8 cellular contexts compared by ENCODE assay signal in genomic region chr12:12736759-12737676, GRCh38. TPM values are rescaled to one million over a fixed set of nuclear protein-coding genes. Genes with fewer than 3 reads are reported as not detected.
DNase-seq lines count a peak whose midpoint lies in the region; ATAC-seq, FAIRE-seq and TF ChIP-seq lines count a peak whose summit lies in the region.

No MANE protein-coding gene starts in this region.

- TF ChIP-seq RAD21 in SK-N-SH (IDR thresholded peaks at IDR 0.05; ENCODE audit: low read length) = peak; percentile 64

- H3K9me2 ChIP-seq in SK-N-SH = no peaks in the 10 kb centered on the region

- 66% methylated on average over 8 of the region's 9 CpGs for WGBS in SK-N-SH (ENCODE audit: low lambda C conversion rate)

- ATAC-seq in GM19372 (IDR thresholded peaks at IDR 0.05; ENCODE audit: low read depth, unreplicated experiment) = peak; percentile 74
- ATAC-seq in HG03442 (IDR thresholded peaks at IDR 0.05; ENCODE audit: unreplicated experiment) = peak; percentile 82
- peak; percentile 90 to 92 for ATAC-seq in stimulated activated naive B cell treated with anti-CD40 and anti-IgM and Interleukin-4, amounts not matched to agents 10 μg/mL and 1 μg/mL and 100 μg/mL, for 72 hours (replicated peaks)

- H3K36me3 Mint-ChIP-seq in MCF 10A (ENCODE audit: insufficient read depth, unreplicated experiment) = no peaks in the 10 kb centered on the region
- no peaks in the 10 kb centered on the region for H3K36me3 Mint-ChIP-seq in stimulated activated naive B cell treated with anti-CD40 and anti-IgM and Interleukin-4, amounts not matched to agents 10 μg/mL and 1 μg/mL and 100 μg/mL, for 72 hours

- no peaks in the 10 kb centered on the region for H3K27me3 Mint-ChIP-seq in MCF 10A (ENCODE audit: insufficient read depth, unreplicated experiment)
- H3K27me3 Mint-ChIP-seq in stimulated activated naive B cell treated with anti-CD40 and anti-IgM and Interleukin-4, amounts not matched to agents 10 μg/mL and 1 μg/mL and 100 μg/mL, for 72 hours = no peaks in the 10 kb centered on the region

- H3K4me1 Mint-ChIP-seq in MCF 10A (ENCODE audit: insufficient read depth, unreplicated experiment) = peaks cover 24% of the 10 kb centered on the region
- peaks cover 13 to 21% of the 10 kb centered on the region in 2 donors for H3K4me1 Mint-ChIP-seq in stimulated activated naive B cell treated with anti-CD40 and anti-IgM and Interleukin-4, amounts not matched to agents 10 μg/mL and 1 μg/mL and 100 μg/mL, for 72 hours

- H3K27me3 ChIP-seq in SK-N-SH (ENCODE audit: insufficient read depth) (no peaks in the 10 kb centered on the region), kidney epithelial cell (ENCODE audit: control insufficient read depth, insufficient read depth, low read length) (no peaks in the 10 kb centered on the region)

- H4K20me1 ChIP-seq in SK-N-SH (ENCODE audit: insufficient read depth) = no peaks in the 10 kb centered on the region

- POLR2A ChIA-PET in SK-N-SH (lab: Yijun Ruan, JAX) = interaction anchor here (2.0 kb wide), 1 partner anchor 11 kb away, joined by 13 read pairs; no protein-coding TSS in a partner anchor
- POLR2A ChIA-PET in MCF 10A (lab: Yijun Ruan, JAX) = interaction anchor here (0.6 to 5.8 kb wide), 11 partner anchors 13 to 365 kb away, joined by 3 to 122 read pairs (median 4); partner anchors contain the start of gene CDKN1B

- intact Hi-C loops in MCF 10A (cut with micrococcal nuclease) = loop anchor here (1.0 kb wide), 1 partner anchor 361 kb away; no protein-coding TSS in a partner anchor

- no TSS peak for BruUV-seq in MCF 10A (replicated peaks; lab: Mats Ljungman, UMichigan)

- H2AFZ ChIP-seq in SK-N-SH (ENCODE audit: low read depth) = peak overlapping the region; percentile 61

- no peak overlapping the region; a peak in 1 of 4 replicates for H3K4me3 ChIP-seq in SK-N-SH (ENCODE audit: low read depth in 2 of 2, low read length in 1 of 2)
- H3K4me3 ChIP-seq in kidney epithelial cell (ENCODE audit: low read depth, low read length) = no peak overlapping the region

- no peak overlapping the region; the same call in 1 of the 2 replicates for H3K9ac ChIP-seq in SK-N-SH

- peaks cover 0 to 4% of the 10 kb centered on the region in 2 experiments; a peak in 2 of 4 replicates for H3K4me1 ChIP-seq in SK-N-SH (ENCODE audit: control insufficient read depth in 1 of 2, insufficient read depth in 2 of 2, low read depth in 1 of 2, low read length in 1 of 2)

- H3K27ac ChIP-seq in SK-N-SH (ENCODE audit: low read depth in 2 of 2, low read length in 1 of 2) = peak overlapping the region in 1 of 2 experiments; percentile 41; a peak in 2 of 4 replicates

- DNase-seq in D721Med (ENCODE audit: insufficient read length, low spot score) (no peak), SK-N-SH (peak; percentile 73), MCF 10A (ENCODE audit: unreplicated experiment) (peak; percentile 55), kidney epithelial cell (ENCODE audit: low read depth) (no peak), mesenteric fat pad (ENCODE audit: low spot score) (no peak)
- DNase-seq in stimulated activated naive B cell treated with anti-CD40 and anti-IgM and Interleukin-4, amounts not matched to agents 10 μg/mL and 1 μg/mL and 100 μg/mL, for 72 hours = no peak

- H3K79me2 ChIP-seq in SK-N-SH (ENCODE audit: insufficient read depth) = peaks cover 69% of the 10 kb centered on the region

- TF ChIP-seq CTCF in D721Med (IDR thresholded peaks at IDR 0.05; ENCODE audit: insufficient read depth, missing control alignments) = peak; percentile 49
- peak; percentile 78 for TF ChIP-seq CTCF in SK-N-SH (IDR thresholded peaks at IDR 0.05)
- peak; percentile 52 for TF ChIP-seq CTCF in MCF 10A (IDR thresholded peaks at IDR 0.05; ENCODE audit: unreplicated experiment)
- peak; percentile 54 for TF ChIP-seq CTCF in kidney epithelial cell (IDR thresholded peaks at IDR 0.05; ENCODE audit: insufficient read depth, low read length, poor library complexity, severe bottlenecking)

- H3F3A ChIP-seq in SK-N-SH (replicated peaks; ENCODE audit: insufficient read depth) = peaks cover 12% of the 10 kb centered on the region

- H3K9me3 ChIP-seq in SK-N-SH = no peaks in the 10 kb centered on the region

- H3K27ac Mint-ChIP-seq in MCF 10A (ENCODE audit: low read depth, unreplicated experiment) = peak overlapping the region; percentile 71
- H3K27ac Mint-ChIP-seq in stimulated activated naive B cell treated with anti-CD40 and anti-IgM and Interleukin-4, amounts not matched to agents 10 μg/mL and 1 μg/mL and 100 μg/mL, for 72 hours = no peak overlapping the region

- FAIRE-seq in D721Med (lab: Jason Lieb, UNC) = no peak

- CTCF ChIA-PET in SK-N-SH (lab: Yijun Ruan, JAX) = interaction anchor here (0.5 to 2.8 kb wide), 48 partner anchors 10 to 1527 kb away, joined by 3 to 39 read pairs (median 4); partner anchors contain the start of genes BORCS5, CDKN1B and MANSC1
- CTCF ChIA-PET in MCF 10A (lab: Yijun Ruan, JAX) = interaction anchor here (0.5 to 3.5 kb wide), 59 partner anchors 9 to 1664 kb away, joined by 3 to 42 read pairs (median 4); partner anchors contain the start of gene BORCS5

- no peaks in the 10 kb centered on the region for H3K9me3 Mint-ChIP-seq in MCF 10A (ENCODE audit: unreplicated experiment)
- H3K9me3 Mint-ChIP-seq in stimulated activated naive B cell treated with anti-CD40 and anti-IgM and Interleukin-4, amounts not matched to agents 10 μg/mL and 1 μg/mL and 100 μg/mL, for 72 hours = no peaks in the 10 kb centered on the region

- H3K4me2 ChIP-seq in SK-N-SH = no peak overlapping the region

- TF ChIP-seq EP300 in SK-N-SH (IDR thresholded peaks at IDR 0.05; ENCODE audit: borderline replicate concordance in 1 of 2, low read depth in 1 of 2, low read length in 1 of 2) = no peak

- no peak overlapping the region for H3K4me3 Mint-ChIP-seq in MCF 10A (ENCODE audit: unreplicated experiment)
- H3K4me3 Mint-ChIP-seq in stimulated activated naive B cell treated with anti-CD40 and anti-IgM and Interleukin-4, amounts not matched to agents 10 μg/mL and 1 μg/mL and 100 μg/mL, for 72 hours = peak overlapping the region; percentile 36 to 70

- H3K36me3 ChIP-seq in SK-N-SH (replicated peaks in 1 of 2; ENCODE audit: control insufficient read depth in 1 of 2, insufficient read depth in 2 of 2, low read length in 1 of 2) (peaks cover 0 to 2% of the 10 kb centered on the region in 2 experiments), kidney epithelial cell (ENCODE audit: control insufficient read depth, insufficient read depth, low read length) (no peaks in the 10 kb centered on the region)

TF ChIP-seq in SK-N-SH, 30 proteins besides CTCF, POLR2A, EP300 and RAD21:
- peak; percentile 36 for TF ChIP-seq SMC3 (IDR thresholded peaks at IDR 0.05; ENCODE audit: low read depth, low read length)
- TF ChIP-seq ELF1 (IDR thresholded peaks at IDR 0.05) = no peak
- no peak for TF ChIP-seq CHD2 (IDR thresholded peaks at IDR 0.05; ENCODE audit: low read length, partially characterized antibody)
TF ChIP-seq in SK-N-SH: peak in this region for 1.

RNA-seq across cellular contexts. Expression of gene CDKN1B, which starts 19.9 kb away (rescaled TPM):
- 6.8 and 9.2 TPM in 2 replicates for polyA plus RNA-seq in SK-N-SH (2012; rRNA removed)
- 6.9 and 8.8 TPM in 2 replicates for polyA plus RNA-seq in SK-N-SH (2012; cell fraction: cytosol; rRNA removed)
- 7.4 and 8.4 TPM in 2 replicates for polyA plus RNA-seq in SK-N-SH (2012; cell fraction: nucleus; rRNA removed)
- total RNA-seq in MCF 10A (2022) = 33.9 and 41.6 TPM in 2 replicates
- total RNA-seq in kidney epithelial cell = 25.5 and 26.5 TPM in 2 replicates
- total RNA-seq in mesenteric fat pad = 28.9 TPM

RNA-seq across cellular contexts. Expression of gene GPR19, which starts 41.0 kb away (rescaled TPM):
- 0.41 and 0.55 TPM in 2 replicates for polyA plus RNA-seq in SK-N-SH (2012; rRNA removed)
- 0.37 and 0.39 TPM in 2 replicates for polyA plus RNA-seq in SK-N-SH (2012; cell fraction: cytosol; rRNA removed)
- polyA plus RNA-seq in SK-N-SH (2012; cell fraction: nucleus; rRNA removed) = 0.23 and 0.66 TPM in 2 replicates
- total RNA-seq in MCF 10A (2022) (0.93 TPM in 1 of 2 replicates, not detected in the other), kidney epithelial cell (0.27 and 0.84 TPM in 2 replicates), mesenteric fat pad (not detected)

RNA-seq across cellular contexts. Expression of gene APOLD1, which starts 48.4 kb away (rescaled TPM):
- polyA plus RNA-seq in SK-N-SH (2012; rRNA removed) = 1.6 and 1.7 TPM in 2 replicates
- polyA plus RNA-seq in SK-N-SH (2012; cell fraction: cytosol; rRNA removed) = 1.4 TPM in 2 replicates
- 3.5 and 4.8 TPM in 2 replicates for polyA plus RNA-seq in SK-N-SH (2012; cell fraction: nucleus; rRNA removed)
- total RNA-seq in MCF 10A (2022) (8.0 and 8.2 TPM in 2 replicates), kidney epithelial cell (1.4 and 2.0 TPM in 2 replicates), mesenteric fat pad (165 TPM)

Comparison
In these comparisons a context has a peak if more than half of its experiments do, and no peak if none do; other contexts are left out.
1. DNase-seq: peak in SK-N-SH (single experiment) and MCF 10A (single experiment); none in D721Med (single experiment), kidney epithelial cell (single experiment), stimulated activated naive B cell treated with anti-CD40 and anti-IgM and Interleukin-4, amounts not matched to agents 10 μg/mL and 1 μg/mL and 100 μg/mL, for 72 hours (single experiment) and mesenteric fat pad (single experiment).
2. RNA of gene APOLD1, which starts 48.4 kb away (total RNA-seq): 165 TPM in mesenteric fat pad (single experiment); 8.0 to 8.2 TPM in MCF 10A and 1.4 to 2.0 TPM in kidney epithelial cell; every median in the first group is over 10 times any median in the second.
3. Peak in every context shown above with its lines, with median percentiles within 50 percentile points of each other: CTCF ChIP-seq and ATAC-seq.